ENCODE assay signal across 24 cellular contexts in the genomic region with DNA sequence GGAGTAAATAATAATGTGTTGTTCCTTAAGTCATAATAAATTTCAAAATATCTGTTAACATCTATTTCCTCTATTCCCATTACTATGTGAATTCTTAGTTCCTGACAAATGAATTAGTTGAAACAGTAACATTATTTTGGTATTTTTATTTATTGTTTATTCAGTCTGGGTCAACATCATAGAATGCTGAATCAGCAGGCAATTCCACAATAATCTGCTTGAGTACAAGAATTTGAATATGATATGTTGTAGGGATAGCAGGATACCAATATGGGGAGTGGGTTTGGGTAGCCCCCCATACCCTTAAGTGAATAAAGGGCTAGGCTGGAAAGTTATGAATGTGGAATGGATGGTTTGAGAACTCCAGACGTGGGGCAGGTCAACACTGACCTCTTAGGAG.
"Had no signal": no experiment of that assay in that cellular context is flagged by ENCODE, and none has a peak within 500 bp of the region (broad histone marks: within the 10 kb centered on the region; RNA-seq: fewer than 3 reads in every experiment).

No MANE protein-coding gene starts in this region.

- H3K4me1 Mint-ChIP-seq: mesothelial cell of epicardium, naive B cell had no signal

- H3K27ac Mint-ChIP-seq: mesothelial cell of epicardium, naive B cell had no signal

- H3K27me3 ChIP-seq: esophagus muscularis mucosa, foreskin keratinocyte, gastroesophageal sphincter had no signal

- H3K36me3 ChIP-seq: esophagus muscularis mucosa, gastroesophageal sphincter, heart right ventricle, left lung, lower lobe of right lung had no signal

- H3K27ac ChIP-seq: coronary artery, dorsolateral prefrontal cortex, esophagus muscularis mucosa, foreskin keratinocyte, gastroesophageal sphincter, heart right ventricle, left lung, lower lobe of right lung had no signal

- FAIRE-seq: colon, endothelial cell of umbilical vein, frontal cortex, islet of Langerhans, keratinocyte had no signal

- H3K36me3 Mint-ChIP-seq: mesothelial cell of epicardium, naive B cell had no signal

- H3K4me1 ChIP-seq: esophagus muscularis mucosa, foreskin keratinocyte, gastroesophageal sphincter, heart right ventricle, left lung, lower lobe of right lung had no signal

- DNase-seq: dermis blood vessel endothelial cell; dorsolateral prefrontal cortex; effector CD4-positive, alpha-beta T cell; effector memory CD4-positive, alpha-beta T cell; foreskin keratinocyte; glutamatergic neuron; heart right ventricle; hippocampal formation; left cardiac atrium; left lung; left ventricle myocardium superior; lower lobe of right lung; mesenchymal stem cell; mucosa of descending colon; naive B cell had no signal

- H3K4me3 Mint-ChIP-seq: mesothelial cell of epicardium, naive B cell had no signal

- ATAC-seq: foreskin keratinocyte, gastroesophageal sphincter, heart right ventricle, left cardiac atrium, left lung, left ventricle myocardium superior, lower lobe of right lung, mucosa of descending colon had no signal

- H3K4me3 ChIP-seq: coronary artery, dorsolateral prefrontal cortex, esophagus muscularis mucosa, gastroesophageal sphincter, heart right ventricle, left lung, lower lobe of right lung, mucosa of descending colon had no signal

- H3K27me3 Mint-ChIP-seq: naive B cell had no signal

- H3K9me3 ChIP-seq: esophagus muscularis mucosa, gastroesophageal sphincter, left lung, lower lobe of right lung, mucosa of descending colon had no signal
